ENCODE assay signal across 8 cellular contexts in the genomic region with DNA sequence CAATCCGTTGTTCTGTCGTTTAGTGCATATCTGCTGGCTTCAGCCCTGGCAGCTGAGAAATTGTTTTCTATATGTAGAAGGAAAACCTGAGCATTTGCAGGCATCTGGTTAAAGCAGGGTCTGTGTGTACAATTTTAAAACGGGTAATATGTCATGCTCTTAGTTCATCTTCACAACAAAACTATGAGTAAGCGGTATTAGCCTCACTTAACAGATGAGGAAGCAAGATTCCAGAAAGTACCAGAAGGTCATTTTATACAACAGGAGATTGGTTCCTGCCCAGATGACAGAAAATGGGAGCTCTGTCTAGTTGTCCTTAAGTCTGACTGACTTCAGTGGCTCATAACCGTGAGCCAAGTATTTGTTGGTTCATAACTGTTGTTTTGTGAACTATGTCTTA. TPM values are rescaled to one million over a fixed set of nuclear protein-coding genes. Genes with fewer than 3 reads are reported as not detected.
DNase-seq lines count a peak whose midpoint lies in the region; TF ChIP-seq lines count a peak whose summit lies in the region.

No MANE protein-coding gene starts in this region.

- H3K27me3 ChIP-seq in WERI-Rb-1 (ENCODE audit: insufficient read depth, low read depth, severe bottlenecking), result no peaks in the 10 kb centered on the region
- no peaks in the 10 kb centered on the region for H3K27me3 ChIP-seq in skeletal muscle tissue (ENCODE audit: control insufficient read depth in 3 of 3, insufficient read depth in 3 of 3, low read length in 3 of 3)

- DNase-seq in WERI-Rb-1 (no peak), foreskin fibroblast (no peak), HuH-7 (ENCODE audit: low spot score) (no peak), NCI-H1417 (lab: John Stamatoyannopoulos, UW) (no peak), NCI-H128 (lab: John Stamatoyannopoulos, UW; ENCODE audit: unreplicated experiment) (no peak), globus pallidus (ENCODE audit: low spot score) (no peak)

- H3K9ac ChIP-seq in skeletal muscle tissue (ENCODE audit: low read depth in 1 of 3, low read length in 3 of 3), result peak overlapping the region; percentile 88 to 98 (median 96)

- POLR2A ChIA-PET in HEK293 (lab: Yijun Ruan, JAX), result interaction anchor here (1.1 to 2.9 kb wide), 6 partner anchors 8 to 199 kb away, joined by 3 to 40 read pairs (median 10); a partner anchor contains a TSS

- H3K27ac ChIP-seq in HEK293 (ENCODE audit: extremely low read depth, low read depth, low read length) (no peak overlapping the region), WERI-Rb-1 (no peak overlapping the region), skeletal muscle tissue (ENCODE audit: low read depth, low read length) (peak overlapping the region; percentile 96)

- TF ChIP-seq CTCF in HEK293 (tag by site-specific recombination; IDR thresholded peaks at IDR 0.05) (no peak), WERI-Rb-1 (IDR thresholded peaks at IDR 0.05; ENCODE audit: low read depth, low read length) (no peak), foreskin fibroblast (IDR thresholded peaks at IDR 0.05; ENCODE audit: low read depth, low read length) (no peak)

- H3K4me1 ChIP-seq in HEK293 (ENCODE audit: control insufficient read depth, insufficient read depth, low read length) (no peaks in the 10 kb centered on the region), skeletal muscle tissue (ENCODE audit: control insufficient read depth in 3 of 3, insufficient read depth in 3 of 3, low read length in 3 of 3) (peaks cover 26 to 38% (median 28%) of the 10 kb centered on the region in 3 donors)

- H3K9me3 ChIP-seq in HEK293 (ENCODE audit: control insufficient read depth, insufficient read depth, low read depth, low read length), result no peaks in the 10 kb centered on the region
- H3K9me3 ChIP-seq in WERI-Rb-1 (ENCODE audit: severe bottlenecking), result no peaks in the 10 kb centered on the region
- no peaks in the 10 kb centered on the region for H3K9me3 ChIP-seq in skeletal muscle tissue (ENCODE audit: control insufficient read depth in 3 of 3, low read length in 3 of 3)

- H3K4me3 ChIP-seq in HEK293 (ENCODE audit: low read depth, low read length) (peak overlapping the region; percentile 73), WERI-Rb-1 (ENCODE audit: low read depth, low read length) (peak overlapping the region; percentile 88), foreskin fibroblast (ENCODE audit: low read depth in 1 of 2, low read length in 2 of 2) (peak overlapping the region; percentile 93 to 97), skeletal muscle tissue (ENCODE audit: low read length in 3 of 3) (peak overlapping the region; percentile 96 to 99 (median 97))

- H3K36me3 ChIP-seq in HEK293 (ENCODE audit: control insufficient read depth in 2 of 2, insufficient read depth in 1 of 2, low read length in 2 of 2) (peaks cover 0 to 81% of the 10 kb centered on the region in 2 experiments; a peak in 1 of 3 replicates), WERI-Rb-1 (peaks cover 52% of the 10 kb centered on the region), skeletal muscle tissue (ENCODE audit: control insufficient read depth in 3 of 3, insufficient read depth in 3 of 3, low read length in 3 of 3) (peaks cover 40 to 53% (median 45%) of the 10 kb centered on the region in 3 donors)

- CTCF ChIA-PET in HEK293 (lab: Yijun Ruan, JAX), result interaction anchor here (0.6 to 1.6 kb wide), 9 partner anchors 8 to 103 kb away, joined by 3 to 8 read pairs (median 3); a partner anchor contains a TSS

TF ChIP-seq in HEK293, 187 proteins besides CTCF, POLR2A, EP300 and RAD21:
- TF ChIP-seq GLI2 (tag by site-specific recombination; IDR thresholded peaks at IDR 0.05; ENCODE audit: borderline replicate concordance, low read depth), result no peak
- TF ChIP-seq, protein P1, sequence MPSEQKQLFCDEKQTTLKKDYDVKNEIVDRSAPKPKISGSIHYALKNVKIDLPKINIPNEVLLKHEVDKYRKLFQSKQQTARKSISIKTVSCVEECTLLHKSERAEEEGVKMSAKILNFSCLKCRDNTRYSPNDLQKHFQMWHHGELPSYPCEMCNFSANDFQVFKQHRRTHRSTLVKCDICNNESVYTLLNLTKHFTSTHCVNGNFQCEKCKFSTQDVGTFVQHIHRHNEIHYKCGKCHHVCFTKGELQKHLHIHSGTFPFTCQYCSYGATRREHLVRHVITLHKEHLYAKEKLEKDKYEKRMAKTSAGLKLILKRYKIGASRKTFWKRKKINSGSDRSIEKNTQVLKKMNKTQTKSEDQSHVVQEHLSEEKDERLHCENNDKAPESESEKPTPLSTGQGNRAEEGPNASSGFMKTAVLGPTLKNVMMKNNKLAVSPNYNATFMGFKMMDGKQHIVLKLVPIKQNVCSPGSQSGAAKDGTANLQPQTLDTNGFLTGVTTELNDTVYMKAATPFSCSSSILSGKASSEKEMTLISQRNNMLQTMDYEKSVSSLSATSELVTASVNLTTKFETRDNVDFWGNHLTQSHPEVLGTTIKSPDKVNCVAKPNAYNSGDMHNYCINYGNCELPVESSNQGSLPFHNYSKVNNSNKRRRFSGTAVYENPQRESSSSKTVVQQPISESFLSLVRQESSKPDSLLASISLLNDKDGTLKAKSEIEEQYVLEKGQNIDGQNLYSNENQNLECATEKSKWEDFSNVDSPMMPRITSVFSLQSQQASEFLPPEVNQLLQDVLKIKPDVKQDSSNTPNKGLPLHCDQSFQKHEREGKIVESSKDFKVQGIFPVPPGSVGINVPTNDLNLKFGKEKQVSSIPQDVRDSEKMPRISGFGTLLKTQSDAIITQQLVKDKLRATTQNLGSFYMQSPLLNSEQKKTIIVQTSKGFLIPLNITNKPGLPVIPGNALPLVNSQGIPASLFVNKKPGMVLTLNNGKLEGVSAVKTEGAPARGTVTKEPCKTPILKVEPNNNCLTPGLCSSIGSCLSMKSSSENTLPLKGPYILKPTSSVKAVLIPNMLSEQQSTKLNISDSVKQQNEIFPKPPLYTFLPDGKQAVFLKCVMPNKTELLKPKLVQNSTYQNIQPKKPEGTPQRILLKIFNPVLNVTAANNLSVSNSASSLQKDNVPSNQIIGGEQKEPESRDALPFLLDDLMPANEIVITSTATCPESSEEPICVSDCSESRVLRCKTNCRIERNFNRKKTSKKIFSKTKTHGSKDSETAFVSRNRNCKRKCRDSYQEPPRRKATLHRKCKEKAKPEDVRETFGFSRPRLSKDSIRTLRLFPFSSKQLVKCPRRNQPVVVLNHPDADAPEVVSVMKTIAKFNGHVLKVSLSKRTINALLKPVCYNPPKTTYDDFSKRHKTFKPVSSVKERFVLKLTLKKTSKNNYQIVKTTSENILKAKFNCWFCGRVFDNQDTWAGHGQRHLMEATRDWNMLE (tag by site-specific recombination; conservative IDR thresholded peaks at IDR 0.05; ENCODE audit: low read depth), result no peak
- no peak for TF ChIP-seq ZNF610 (tag by site-specific recombination; IDR thresholded peaks at IDR 0.05; ENCODE audit: borderline replicate concordance)
- no peak for TF ChIP-seq ZNF10 (tag by site-specific recombination; IDR thresholded peaks at IDR 0.05)
- TF ChIP-seq, protein P2, sequence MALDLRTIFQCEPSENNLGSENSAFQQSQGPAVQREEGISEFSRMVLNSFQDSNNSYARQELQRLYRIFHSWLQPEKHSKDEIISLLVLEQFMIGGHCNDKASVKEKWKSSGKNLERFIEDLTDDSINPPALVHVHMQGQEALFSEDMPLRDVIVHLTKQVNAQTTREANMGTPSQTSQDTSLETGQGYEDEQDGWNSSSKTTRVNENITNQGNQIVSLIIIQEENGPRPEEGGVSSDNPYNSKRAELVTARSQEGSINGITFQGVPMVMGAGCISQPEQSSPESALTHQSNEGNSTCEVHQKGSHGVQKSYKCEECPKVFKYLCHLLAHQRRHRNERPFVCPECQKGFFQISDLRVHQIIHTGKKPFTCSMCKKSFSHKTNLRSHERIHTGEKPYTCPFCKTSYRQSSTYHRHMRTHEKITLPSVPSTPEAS (tag by site-specific recombination; IDR thresholded peaks at IDR 0.05), result no peak

RNA-seq across cellular contexts. Expression of a gene that starts 1.1 kb away (rescaled TPM):
- 19.8 TPM for total RNA-seq in skeletal muscle tissue

RNA-seq across cellular contexts. Expression of a gene that starts 1.3 kb away (rescaled TPM):
- total RNA-seq in skeletal muscle tissue, result 14.1 TPM

RNA-seq across cellular contexts. Expression of a gene that starts 8.7 kb away (rescaled TPM):
- total RNA-seq in skeletal muscle tissue, result 8.4 TPM

RNA-seq across cellular contexts. Expression of a gene that starts 14.6 kb away (rescaled TPM):
- 4.7 TPM for total RNA-seq in skeletal muscle tissue

RNA-seq across cellular contexts. Expression of a gene that starts 41.6 kb away (rescaled TPM):
- total RNA-seq in skeletal muscle tissue, result 3.1 TPM
